In the genomic region with DNA sequence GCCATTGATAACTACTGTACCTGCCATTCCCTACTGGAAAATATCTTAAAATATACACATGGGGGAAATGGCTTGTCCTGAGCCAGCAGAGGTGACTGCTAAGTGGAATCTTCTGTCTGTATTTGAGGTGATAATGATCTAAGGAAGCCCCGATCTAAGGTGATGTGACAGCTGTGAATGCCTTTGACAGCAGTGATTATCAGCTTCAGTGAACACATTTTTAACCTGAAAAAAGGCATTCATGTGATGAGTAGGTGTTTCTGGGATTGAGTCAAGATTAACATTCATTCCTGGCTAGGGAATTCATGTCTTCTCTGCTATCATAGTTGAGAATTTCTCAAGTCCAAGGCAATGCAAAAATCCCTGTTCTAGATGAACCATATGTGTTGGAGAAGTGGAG, we compare ENCODE assay signal across 16 cellular contexts. TPM values are rescaled to one million over a fixed set of nuclear protein-coding genes. Genes with fewer than 3 reads are reported as not detected.
A peak's percentile ranks its signal among the peaks of the same experiment; 100 is the strongest.
DNase-seq lines count a peak whose midpoint lies in the region; ATAC-seq and TF ChIP-seq lines count a peak whose summit lies in the region.
"Had no signal": no experiment of that assay in that cellular context is flagged by ENCODE, and none has a peak within 500 bp of the region (broad histone marks: within the 10 kb centered on the region; RNA-seq: fewer than 3 reads in every experiment).

No MANE protein-coding gene starts in this region.

- POLR2A ChIA-PET in CD8-positive, alpha-beta memory T cell (lab: Charles Lee): interaction anchor here (3.3 kb wide), 1 partner anchor 9 kb away, joined by 52 read pairs; a partner anchor contains a TSS

- H3K4me1 ChIP-seq in CD8-positive, alpha-beta memory T cell (ENCODE audit: insufficient read depth, low read length): peaks cover 50% of the 10 kb centered on the region
- peaks cover 0 to 30% (median 17%) of the 10 kb centered on the region in 12 donors for H3K4me1 ChIP-seq in heart left ventricle
- H3K4me1 ChIP-seq: HAP-1 had no signal

- ATAC-seq in natural killer cell (no peak), heart left ventricle (no peak)

- no peaks in the 10 kb centered on the region for H3K36me3 Mint-ChIP-seq in CD8-positive, alpha-beta memory T cell
- H3K36me3 Mint-ChIP-seq in natural killer cell: no peaks in the 10 kb centered on the region

- H3K36me3 ChIP-seq in CD8-positive, alpha-beta memory T cell (ENCODE audit: insufficient read depth, low read length): no peaks in the 10 kb centered on the region
- no peaks in the 10 kb centered on the region for H3K36me3 ChIP-seq in heart left ventricle
- H3K36me3 ChIP-seq: HAP-1 had no signal

- H3K9me3 ChIP-seq in CD8-positive, alpha-beta memory T cell (ENCODE audit: low read length): no peaks in the 10 kb centered on the region
- no peaks in the 10 kb centered on the region for H3K9me3 ChIP-seq in heart left ventricle
- H3K9me3 ChIP-seq: HAP-1 had no signal

- H3K27me3 ChIP-seq in CD8-positive, alpha-beta memory T cell (ENCODE audit: insufficient read depth, low read length, poor library complexity, severe bottlenecking): no peaks in the 10 kb centered on the region
- no peaks in the 10 kb centered on the region for H3K27me3 ChIP-seq in heart left ventricle

- peak; percentile 56 for DNase-seq in NCI-H2171 treated with DMSO at 0.1 percent for 48 hours (lab: John Stamatoyannopoulos, UW)
- no peak for DNase-seq in NCI-H2171 (lab: John Stamatoyannopoulos, UW)
- DNase-seq in CD8-positive, alpha-beta memory T cell: no peak
- DNase-seq in natural killer cell: no peak
- DNase-seq in iPS-NIHi11 (ENCODE audit: low spot score): no peak
- DNase-seq in heart left ventricle: no peak
- no peak for DNase-seq in epidermal melanocyte (ENCODE audit: insufficient read length, low spot score)
- DNase-seq: COR-L47, NCI-H1436 treated with DMSO at 0.1 percent for 48 hours, NCI-H2081, NCI-H345, NCI-H526 treated with DMSO at 0.1 percent for 48 hours, PC-9 had no signal

- no peak overlapping the region for H3K27ac ChIP-seq in CD8-positive, alpha-beta memory T cell (ENCODE audit: low read depth, low read length)
- H3K27ac ChIP-seq in VCaP (peak overlapping the region; percentile 80), heart left ventricle (no peak overlapping the region)
- H3K27ac ChIP-seq: 22Rv1, PC-9 had no signal

- H3K27ac Mint-ChIP-seq in CD8-positive, alpha-beta memory T cell: peak overlapping the region; percentile 67 to 100 (median 96)
- H3K27ac Mint-ChIP-seq in natural killer cell: peak overlapping the region; percentile 95

- H3K9me3 Mint-ChIP-seq in CD8-positive, alpha-beta memory T cell: no peaks in the 10 kb centered on the region
- H3K9me3 Mint-ChIP-seq in natural killer cell: peaks cover 0 to 4% of the 10 kb centered on the region in 2 donors

- intact Hi-C loops in natural killer cell (cut with micrococcal nuclease) (no loop called here), heart left ventricle (cut with DNase I) (loop anchor here in 1 of 10 donors (10.0 kb wide), 1 partner anchor 103 kb away; no protein-coding TSS in a partner anchor)

- no peaks in the 10 kb centered on the region for H3K27me3 Mint-ChIP-seq in CD8-positive, alpha-beta memory T cell
- no peaks in the 10 kb centered on the region for H3K27me3 Mint-ChIP-seq in natural killer cell (ENCODE audit: low read depth in 2 of 2)

- no peak overlapping the region for H3K4me3 ChIP-seq in CD8-positive, alpha-beta memory T cell (ENCODE audit: low read length)
- no peak overlapping the region for H3K4me3 ChIP-seq in heart left ventricle
- H3K4me3 ChIP-seq: HAP-1, PC-9 had no signal

- H3K4me1 Mint-ChIP-seq in CD8-positive, alpha-beta memory T cell: peaks cover 37 to 49% (median 47%) of the 10 kb centered on the region in 3 donors
- peaks cover 56 to 57% of the 10 kb centered on the region in 2 donors for H3K4me1 Mint-ChIP-seq in natural killer cell

- WGBS in heart left ventricle, 4 donors: 50 to 75% (median 68%) methylated on average over 1 of the region's 1 CpG

- CTCF ChIA-PET in CD8-positive, alpha-beta memory T cell (lab: Charles Lee): interaction anchor here (1.6 to 5.5 kb wide), 2 partner anchors 9 to 111 kb away, joined by 4 to 60 read pairs; a partner anchor contains a TSS

- peak overlapping the region in 2 of 7 donors; percentile 11 to 42 for H3K4me3 Mint-ChIP-seq in CD8-positive, alpha-beta memory T cell
- peak overlapping the region; percentile 58 for H3K4me3 Mint-ChIP-seq in natural killer cell

- no peak for TF ChIP-seq POLR2A in heart left ventricle (IDR thresholded peaks at IDR 0.05)

- TF ChIP-seq CTCF in VCaP (conservative IDR thresholded peaks at IDR 0.05) (no peak), natural killer cell (IDR thresholded peaks at IDR 0.05) (no peak), heart left ventricle (IDR thresholded peaks at IDR 0.05) (no peak)

RNA-seq across cellular contexts. Expression of a gene that starts 9.1 kb away (rescaled TPM):
- total RNA-seq in CD8-positive, alpha-beta memory T cell: 10 to 100 TPM; 38.5 to 38.6 TPM
- polyA plus RNA-seq in CD8-positive, alpha-beta memory T cell: 80.4 TPM
- total RNA-seq in natural killer cell (100 to 1,000 TPM; 159 to 283 (median 207) TPM), heart left ventricle (100 to 1,000 TPM in 8 of 9 donors, 10 to 100 TPM in 1; 80.2 to 190 (median 137) TPM)
- 100 to 1,000 TPM in 1 of 2 donors, 10 to 100 TPM in 1; 36.4 to 138 TPM for polyA plus RNA-seq in heart left ventricle
